In the genomic region with DNA sequence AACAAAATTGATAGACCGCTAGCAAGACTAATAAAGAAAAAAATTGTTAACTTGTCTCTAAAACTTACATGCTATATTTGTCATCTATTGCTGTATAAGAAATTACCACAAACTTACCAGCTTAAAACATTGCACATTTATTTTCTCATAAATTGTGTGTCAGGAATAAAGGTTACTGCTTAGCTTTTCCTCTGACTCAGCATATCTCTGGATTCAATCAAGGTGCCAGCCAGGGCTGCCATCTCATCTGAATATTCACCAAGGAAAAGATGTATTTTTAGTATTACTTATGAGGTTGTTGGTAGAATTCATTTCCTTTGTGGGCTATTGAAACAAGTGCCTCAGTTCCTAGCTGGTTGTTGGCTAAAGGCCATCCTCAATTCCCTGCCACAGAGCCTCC, we compare ENCODE assay signal across 7 cellular contexts.
"Had no signal": no experiment of that assay in that cellular context is flagged by ENCODE, and none has a peak within 500 bp of the region (broad histone marks: within the 10 kb centered on the region; RNA-seq: fewer than 3 reads in every experiment).

No MANE protein-coding gene starts in this region.

- DNase-seq: H9, HCEC 1CT, KG1 had no signal

- H2AFZ ChIP-seq: GM23338 had no signal

- FAIRE-seq: H1, H54 had no signal

- ATAC-seq: GM23338 had no signal

- H3K4me2 ChIP-seq: GM23338 had no signal

- H3K4me3 ChIP-seq: GM23338 had no signal

- H3K27ac ChIP-seq: HL-60 had no signal
